29 cellular contexts compared by ENCODE assay signal in genomic region chr6:163333038-163333437, GRCh38.
"Had no signal": no experiment of that assay in that cellular context is flagged by ENCODE, and none has a peak within 500 bp of the region (broad histone marks: within the 10 kb centered on the region; RNA-seq: fewer than 3 reads in every experiment).

No MANE protein-coding gene starts in this region.

- H3K36me3 ChIP-seq: adrenal gland, ascending aorta, heart right ventricle, neutrophil, ovary, prostate gland, stomach had no signal

- H3K4me3 Mint-ChIP-seq: activated naive CD4-positive, alpha-beta T cell treated with anti-CD3 and anti-CD28 coated beads for 36 hours; activated naive CD8-positive, alpha-beta T cell treated with anti-CD3 and anti-CD28 coated beads for 36 hours; nephron; stimulated activated naive B cell treated with anti-CD40 and anti-IgM and Interleukin-4, amounts not matched to agents 10 μg/mL and 1 μg/mL and 100 μg/mL, for 72 hours; T-helper 1 cell treated with Interleukin-12 subunit alpha and Interleukin-12 subunit beta and Interleukin-4 antibody, amounts not matched to agents 30 μg/mL and 1 μg/mL, for 36 hours had no signal

- ATAC-seq: esophagus mucosa; foreskin keratinocyte; heart right ventricle; left ventricle myocardium superior; mucosa of descending colon; sciatic nerve; stimulated activated naive B cell treated with anti-CD40 and anti-IgM and Interleukin-4, amounts not matched to agents 10 μg/mL and 1 μg/mL and 100 μg/mL, for 72 hours had no signal

- H3K4me3 ChIP-seq: adrenal gland, ascending aorta, heart right ventricle, mucosa of descending colon, ovary, prostate gland, stomach, testis had no signal

- H3K9me3 ChIP-seq: adrenal gland, ascending aorta, heart right ventricle, mucosa of descending colon, neutrophil, ovary, prostate gland, stomach, testis had no signal

- H3K27ac ChIP-seq: ascending aorta, foreskin keratinocyte, neutrophil, ovary, prostate gland, stomach, testis, VCaP had no signal

- H3K27me3 ChIP-seq: adrenal gland, ascending aorta, foreskin keratinocyte, heart right ventricle, ovary, testis had no signal

- DNase-seq: activated CD4-positive, alpha-beta T cell treated with anti-CD3 and anti-CD28 coated beads for 4 hours; activated CD4-positive, alpha-beta T cell treated with anti-CD3 and anti-CD28 coated beads, Interleukin-2, amount 50 U/mL, for 48 hours; activated CD8-positive, alpha-beta memory T cell treated with anti-CD3 and anti-CD28 coated beads for 24 hours; activated effector memory CD4-positive, alpha-beta T cell treated with Interleukin-2 at 50 U/mL for 16 hours; activated naive CD4-positive, alpha-beta T cell treated with anti-CD3 and anti-CD28 coated beads for 36 hours; activated naive CD8-positive, alpha-beta T cell treated with anti-CD3 and anti-CD28 coated beads for 36 hours; adrenal gland; cortex of kidney; foreskin keratinocyte; heart right ventricle; left ventricle myocardium superior; mucosa of descending colon; ovary; retina; small intestine; stimulated activated CD4-positive, alpha-beta T cell treated with anti-CD3 and anti-CD28 coated beads, Interleukin-2, amount 100 ng/mL, for 24 hours; stimulated activated naive B cell treated with anti-CD40 and anti-IgM and Interleukin-4, amounts not matched to agents 10 μg/mL and 1 μg/mL and 100 μg/mL, for 72 hours; stomach; SW 1271; T-helper 9 cell; testis had no signal

- H3K9me3 Mint-ChIP-seq: activated naive CD4-positive, alpha-beta T cell treated with anti-CD3 and anti-CD28 coated beads for 36 hours; activated naive CD8-positive, alpha-beta T cell treated with anti-CD3 and anti-CD28 coated beads for 36 hours; nephron; stimulated activated naive B cell treated with anti-CD40 and anti-IgM and Interleukin-4, amounts not matched to agents 10 μg/mL and 1 μg/mL and 100 μg/mL, for 72 hours; T-helper 1 cell treated with Interleukin-12 subunit alpha and Interleukin-12 subunit beta and Interleukin-4 antibody, amounts not matched to agents 30 μg/mL and 1 μg/mL, for 36 hours had no signal

- H3K4me1 ChIP-seq: foreskin keratinocyte, prostate gland, testis had no signal

- H3K36me3 Mint-ChIP-seq: stimulated activated naive B cell treated with anti-CD40 and anti-IgM and Interleukin-4, amounts not matched to agents 10 μg/mL and 1 μg/mL and 100 μg/mL, for 72 hours had no signal

- H3K27ac Mint-ChIP-seq: activated naive CD4-positive, alpha-beta T cell treated with anti-CD3 and anti-CD28 coated beads for 36 hours; activated naive CD8-positive, alpha-beta T cell treated with anti-CD3 and anti-CD28 coated beads for 36 hours; stimulated activated naive B cell treated with anti-CD40 and anti-IgM and Interleukin-4, amounts not matched to agents 10 μg/mL and 1 μg/mL and 100 μg/mL, for 72 hours; T-helper 1 cell treated with Interleukin-12 subunit alpha and Interleukin-12 subunit beta and Interleukin-4 antibody, amounts not matched to agents 30 μg/mL and 1 μg/mL, for 36 hours had no signal
